1 cellular context compared by ENCODE assay signal in genomic region chr9:35594471-35594870, GRCh38.
TF ChIP-seq lines count a peak whose summit lies in the region.

No MANE protein-coding gene starts in this region.

TF ChIP-seq in H1, 55 proteins besides CTCF, POLR2A, EP300 and RAD21:
- TF ChIP-seq CBX8 (IDR thresholded peaks at IDR 0.05; ENCODE audit: borderline replicate concordance, low read depth, low read length) = no peak
- TF ChIP-seq ASH2L (IDR thresholded peaks at IDR 0.05; ENCODE audit: low read length) = no peak
- no peak for TF ChIP-seq EGR1 (IDR thresholded peaks at IDR 0.05; ENCODE audit: borderline replicate concordance, low read depth, low read length)
- TF ChIP-seq MAFK (IDR thresholded peaks at IDR 0.05; ENCODE audit: low read depth, low read length) = no peak
- TF ChIP-seq SAP30 (IDR thresholded peaks at IDR 0.05; ENCODE audit: insufficient read depth, insufficient replicate concordance, low read length) = no peak
- TF ChIP-seq, protein P1, sequence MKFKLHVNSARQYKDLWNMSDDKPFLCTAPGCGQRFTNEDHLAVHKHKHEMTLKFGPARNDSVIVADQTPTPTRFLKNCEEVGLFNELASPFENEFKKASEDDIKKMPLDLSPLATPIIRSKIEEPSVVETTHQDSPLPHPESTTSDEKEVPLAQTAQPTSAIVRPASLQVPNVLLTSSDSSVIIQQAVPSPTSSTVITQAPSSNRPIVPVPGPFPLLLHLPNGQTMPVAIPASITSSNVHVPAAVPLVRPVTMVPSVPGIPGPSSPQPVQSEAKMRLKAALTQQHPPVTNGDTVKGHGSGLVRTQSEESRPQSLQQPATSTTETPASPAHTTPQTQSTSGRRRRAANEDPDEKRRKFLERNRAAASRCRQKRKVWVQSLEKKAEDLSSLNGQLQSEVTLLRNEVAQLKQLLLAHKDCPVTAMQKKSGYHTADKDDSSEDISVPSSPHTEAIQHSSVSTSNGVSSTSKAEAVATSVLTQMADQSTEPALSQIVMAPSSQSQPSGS (IDR thresholded peaks at IDR 0.05; ENCODE audit: low read length) = no peak
- TF ChIP-seq KDM4A (IDR thresholded peaks at IDR 0.05; ENCODE audit: low read depth, low read length, severe bottlenecking) = no peak
- no peak for TF ChIP-seq NRF1 (IDR thresholded peaks at IDR 0.05; ENCODE audit: low read depth, low read length)
- TF ChIP-seq SRF (IDR thresholded peaks at IDR 0.05; ENCODE audit: low read depth, low read length) = no peak
- TF ChIP-seq RXRA (IDR thresholded peaks at IDR 0.05; ENCODE audit: insufficient read depth, low read depth, low read length) = no peak
- no peak for TF ChIP-seq FOSL1 (IDR thresholded peaks at IDR 0.05; ENCODE audit: insufficient read depth, low read depth, low read length)
- no peak for TF ChIP-seq JUN (IDR thresholded peaks at IDR 0.05; ENCODE audit: low read depth, low read length)
